In the genomic region with DNA sequence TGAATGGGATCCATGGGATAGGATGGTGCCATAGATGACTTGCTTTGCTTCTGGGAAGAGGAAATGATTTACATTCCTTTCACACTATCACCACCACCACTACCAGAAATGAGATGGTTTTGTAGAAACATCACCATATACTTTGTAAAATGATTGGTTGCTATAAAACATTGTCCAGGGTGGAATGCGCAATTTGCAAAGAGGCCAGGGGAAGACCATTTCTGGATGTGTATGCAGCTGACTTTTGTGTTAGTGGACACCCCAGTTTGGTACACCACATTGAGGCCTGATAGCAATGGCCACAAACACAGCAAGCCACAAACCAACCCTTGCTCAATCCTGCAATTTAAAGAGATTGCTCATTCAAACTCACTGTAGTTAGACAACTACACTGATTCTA, we compare ENCODE assay signal across 1 cellular context.
TF ChIP-seq lines count a peak whose summit lies in the region.

No MANE protein-coding gene starts in this region.

TF ChIP-seq in IMR-90, 13 proteins besides CTCF, POLR2A, EP300 and RAD21 (continued from another document):
- TF ChIP-seq MAZ (IDR thresholded peaks at IDR 0.05; ENCODE audit: borderline replicate concordance, low read depth, low read length) (no peak), NFE2L2 (IDR thresholded peaks at IDR 0.05; ENCODE audit: low read depth, low read length) (no peak), MAFK (IDR thresholded peaks at IDR 0.05; ENCODE audit: low read depth, low read length) (peak; percentile 1; the same call in 1 of the 2 replicates)
